In the genomic region with DNA sequence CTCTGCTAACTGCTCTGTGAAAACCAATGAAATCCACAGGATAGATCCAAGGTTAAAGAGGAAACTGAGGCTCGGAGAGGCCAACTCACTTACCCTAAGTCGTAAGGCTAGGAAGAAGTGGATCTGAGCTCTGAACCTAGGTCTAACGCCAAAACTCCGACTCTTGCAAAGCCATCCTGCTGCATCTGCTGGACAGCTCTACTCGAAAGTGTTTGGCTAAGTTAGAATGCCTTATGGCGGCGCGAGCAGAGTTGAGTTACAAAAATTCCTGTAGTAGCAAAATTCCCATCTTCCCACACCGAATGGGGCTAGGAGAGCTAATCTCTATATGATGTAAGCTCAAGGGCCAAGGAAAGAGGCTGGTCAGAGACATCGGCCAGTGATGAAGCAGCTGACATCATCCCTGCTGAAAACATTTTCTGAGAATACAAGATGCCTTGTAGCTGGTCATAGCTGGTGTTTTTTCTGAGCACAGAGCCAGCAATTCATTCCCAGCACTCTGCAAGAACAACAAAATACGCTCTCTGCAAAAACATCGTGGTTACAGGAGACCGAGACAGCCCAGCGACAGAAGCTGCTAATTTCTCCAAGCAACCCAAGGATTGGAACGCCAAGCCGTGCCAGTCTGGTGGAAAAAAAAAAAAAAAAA, we compare ENCODE assay signal across 11 cellular contexts. TPM values are rescaled to one million over a fixed set of nuclear protein-coding genes. Genes with fewer than 3 reads are reported as not detected.
DNase-seq lines count a peak whose midpoint lies in the region; ATAC-seq, FAIRE-seq and TF ChIP-seq lines count a peak whose summit lies in the region.
"Had no signal": no experiment of that assay in that cellular context is flagged by ENCODE, and none has a peak within 500 bp of the region (broad histone marks: within the 10 kb centered on the region; RNA-seq: fewer than 3 reads in every experiment).

No MANE protein-coding gene starts in this region.

- no peak overlapping the region for H2BK15ac ChIP-seq in neuronal stem cell (ENCODE audit: low read length)

- TF ChIP-seq CTCF in A549 (IDR thresholded peaks at IDR 0.05) (no peak), upper lobe of right lung (IDR thresholded peaks at IDR 0.05) (no peak)

- WGBS in A549 (ENCODE audit: missing lambda C conversion rate): 88% methylated on average over 16 of the region's 16 CpGs
- no CpG with 5 or more reads among the region's 16 CpGs for WGBS in neuronal stem cell (ENCODE audit: extremely low coverage in 2 of 2, insufficient read length in 2 of 2, insufficient replicate concordance in 1 of 2), 2 donors

- no peak overlapping the region for H2BK120ac ChIP-seq in neuronal stem cell (ENCODE audit: low read depth, low read length)

- H3K9me3 ChIP-seq in A549 (no peaks in the 10 kb centered on the region), HUES6 (ENCODE audit: control insufficient read depth, insufficient read depth, low read depth, low read length) (no peaks in the 10 kb centered on the region), muscle layer of duodenum (ENCODE audit: control insufficient read depth in 1 of 2, low read length in 2 of 2) (no peaks in the 10 kb centered on the region), upper lobe of right lung (no peaks in the 10 kb centered on the region), neuronal stem cell (replicated peaks in 1 of 2; ENCODE audit: control insufficient read depth in 2 of 2, insufficient read depth in 1 of 2, low read depth in 1 of 2, low read length in 2 of 2) (no peaks in the 10 kb centered on the region)
- H3K9me3 ChIP-seq: ovary had no signal

- H3K27ac ChIP-seq in A549 (no peak overlapping the region), HUES6 (ENCODE audit: low read depth, low read length) (no peak overlapping the region), muscle layer of duodenum (ENCODE audit: low read length) (no peak overlapping the region), upper lobe of right lung (no peak overlapping the region), neuronal stem cell (replicated peaks; ENCODE audit: low read length) (no peak overlapping the region)
- H3K27ac ChIP-seq: ovary had no signal

- no peak overlapping the region for H3K18ac ChIP-seq in neuronal stem cell (ENCODE audit: low read length)

- intact Hi-C loops in upper lobe of right lung (cut with DNase I): no loop called here

- no peak overlapping the region for H4K8ac ChIP-seq in neuronal stem cell (ENCODE audit: low read depth, low read length)

- H3K23ac ChIP-seq in neuronal stem cell (ENCODE audit: low read depth, low read length, poor library complexity): no peak overlapping the region

- H3K14ac ChIP-seq in neuronal stem cell (ENCODE audit: low read length): no peak overlapping the region

- no peak overlapping the region for H4K91ac ChIP-seq in neuronal stem cell (ENCODE audit: low read depth, low read length, poor library complexity)

- DNase-seq in A549 (ENCODE audit: low read depth in 1 of 2, low spot score in 1 of 2) (no peak), astrocyte of the hippocampus (ENCODE audit: low read depth, low spot score) (peak; percentile 62), upper lobe of right lung (no peak), middle frontal gyrus (ENCODE audit: extremely low spot score, low spot score) (no peak), neuronal stem cell (ENCODE audit: low spot score) (no peak)
- DNase-seq in effector CD8-positive, alpha-beta T cell (lab: John Stamatoyannopoulos, UW): no peak
- DNase-seq: NCI-H446, ovary had no signal

- peaks cover 9% of the 10 kb centered on the region for H3K79me1 ChIP-seq in neuronal stem cell (ENCODE audit: low read depth, low read length)

- CTCF ChIA-PET in A549 (lab: Yijun Ruan, JAX): interaction anchor here (0.6 to 6.3 kb wide), 13 partner anchors 9 to 518 kb away, joined by 3 to 44 read pairs (median 5); no protein-coding TSS in a partner anchor

- H3K27me3 ChIP-seq in HUES6 (ENCODE audit: control insufficient read depth, insufficient read depth, low read length) (no peaks in the 10 kb centered on the region), muscle layer of duodenum (ENCODE audit: low read depth, low read length) (no peaks in the 10 kb centered on the region), upper lobe of right lung (no peaks in the 10 kb centered on the region), neuronal stem cell (ENCODE audit: control insufficient read depth in 3 of 3, insufficient read depth in 3 of 3, low read depth in 1 of 3, low read length in 3 of 3) (no peaks in the 10 kb centered on the region)
- H3K27me3 ChIP-seq: ovary had no signal

- H3K4me2 ChIP-seq in A549 (peak overlapping the region; percentile 96), neuronal stem cell (ENCODE audit: insufficient read depth, low read length, poor library complexity, severe bottlenecking) (no peak overlapping the region)

- H2AK5ac ChIP-seq in neuronal stem cell (ENCODE audit: low read depth, low read length): no peak overlapping the region

- H3K4me1 ChIP-seq in A549 (peaks cover 23% of the 10 kb centered on the region), HUES6 (ENCODE audit: control insufficient read depth, insufficient read depth, low read length) (peaks cover 6% of the 10 kb centered on the region), muscle layer of duodenum (ENCODE audit: control insufficient read depth in 1 of 2, insufficient read depth in 2 of 2, low read length in 2 of 2) (peaks cover 10 to 38% of the 10 kb centered on the region in 2 donors), upper lobe of right lung (peaks cover 22% of the 10 kb centered on the region), neuronal stem cell (ENCODE audit: control insufficient read depth in 2 of 2, insufficient read depth in 1 of 2, low read depth in 1 of 2, low read length in 2 of 2) (peaks cover 6 to 19% of the 10 kb centered on the region in 2 donors)

- no peak overlapping the region for H3K9ac ChIP-seq in HUES6 (ENCODE audit: low read length)
- no peak overlapping the region for H3K9ac ChIP-seq in neuronal stem cell (ENCODE audit: low read depth, low read length, poor library complexity)

- no peak overlapping the region for H3K4ac ChIP-seq in neuronal stem cell (ENCODE audit: low read length)

- no peak for ATAC-seq in A549
- ATAC-seq in upper lobe of right lung: no peak

- no peak for TF ChIP-seq RAD21 in A549 (conservative IDR thresholded peaks at IDR 0.05 in 1 of 2, IDR thresholded peaks at IDR 0.05 in 1 of 2)

- H3K4me3 ChIP-seq in A549 (no peak overlapping the region), HUES6 (ENCODE audit: low read depth, low read length) (peak overlapping the region; percentile 88; the same call in 1 of the 2 replicates), muscle layer of duodenum (ENCODE audit: low read depth in 1 of 2, low read length in 2 of 2) (peak overlapping the region; percentile 94 to 98), upper lobe of right lung (no peak overlapping the region), neuronal stem cell (ENCODE audit: low read length in 2 of 2) (peak overlapping the region in 1 of 2 donors; percentile 86)

- no peak overlapping the region for H2AFZ ChIP-seq in neuronal stem cell (ENCODE audit: low read length)

- no peak overlapping the region for H2BK5ac ChIP-seq in neuronal stem cell (ENCODE audit: low read length)

- no peak for FAIRE-seq in A549 (lab: Jason Lieb, UNC)
- FAIRE-seq: D721Med had no signal

- H2BK12ac ChIP-seq in neuronal stem cell (ENCODE audit: low read length): no peak overlapping the region

- TF ChIP-seq EP300 in A549 (IDR thresholded peaks at IDR 0.05): no peak

- H3K36me3 ChIP-seq in HUES6 (ENCODE audit: control insufficient read depth, insufficient read depth, low read length) (peaks cover 6% of the 10 kb centered on the region), muscle layer of duodenum (ENCODE audit: control insufficient read depth in 1 of 2, insufficient read depth in 2 of 2, low read length in 2 of 2) (peaks cover 2 to 15% of the 10 kb centered on the region in 2 donors), upper lobe of right lung (peaks cover under 1% of the 10 kb centered on the region), neuronal stem cell (replicated peaks in 1 of 2; ENCODE audit: control insufficient read depth in 2 of 2, insufficient read depth in 2 of 2, low read length in 2 of 2) (peaks cover 2 to 4% of the 10 kb centered on the region in 2 donors)
- H3K36me3 ChIP-seq: ovary had no signal

- POLR2A ChIA-PET in A549 (lab: Yijun Ruan, JAX): no interaction called here

- no peak for TF ChIP-seq POLR2A in A549 (IDR thresholded peaks at IDR 0.05; ENCODE audit: low read length)

RNA-seq across cellular contexts. Expression of a gene that starts 1.8 kb away (rescaled TPM):
- polyA plus RNA-seq in A549 (2011; rRNA removed) (4.9 and 5.1 TPM in 2 replicates), A549 (2017; fragmentation: RNase III; extraction: RNeasy Plus Mini Kit Qiagen cat#74134 plus additional on column Dnase treatment) (4.7 to 5.1 TPM (median 4.7 TPM) in 3 replicates)
- polyA plus RNA-seq in A549 (2012; cell fraction: cytosol; rRNA removed): 6.2 and 8.5 TPM in 2 replicates
- polyA plus RNA-seq in A549 (2012; cell fraction: nucleus; rRNA removed): 11.2 and 14.5 TPM in 2 replicates
- 6.7 and 8.6 TPM in 2 replicates for polyA minus RNA-seq in A549 (2011; rRNA and poly(A)+ RNA removed)
- total RNA-seq in upper lobe of right lung: 8.7 TPM
- 9.3 TPM for polyA plus RNA-seq in neuronal stem cell (2013, experiment 1 of 2)
- polyA plus RNA-seq in neuronal stem cell (2013, experiment 2 of 2): 9.3 TPM

RNA-seq across cellular contexts. Expression of a gene that starts 22.7 kb away (rescaled TPM):
- polyA plus RNA-seq in A549 (2011; rRNA removed): 44.8 and 67.8 TPM in 2 replicates
- polyA plus RNA-seq in A549 (2012; cell fraction: cytosol; rRNA removed): 68.9 and 80.2 TPM in 2 replicates
- polyA plus RNA-seq in A549 (2012; cell fraction: nucleus; rRNA removed): 101 and 123 TPM in 2 replicates
- polyA plus RNA-seq in A549 (2017; fragmentation: RNase III; extraction: RNeasy Plus Mini Kit Qiagen cat#74134 plus additional on column Dnase treatment): 43.1 to 47.0 TPM (median 44.0 TPM) in 3 replicates
- 42.6 and 51.8 TPM in 2 replicates for polyA minus RNA-seq in A549 (2011; rRNA and poly(A)+ RNA removed)
- 74.7 TPM for total RNA-seq in upper lobe of right lung
- 37.2 TPM for polyA plus RNA-seq in neuronal stem cell (2013, experiment 1 of 2)
- 37.0 TPM for polyA plus RNA-seq in neuronal stem cell (2013, experiment 2 of 2)

Comparison
In these comparisons a context has a peak if more than half of its experiments do, and no peak if none do; other contexts are left out.
1. H3K4me3 ChIP-seq: peak in HUES6 (single experiment) and muscle layer of duodenum (2 of 2); none in A549 (single experiment) and upper lobe of right lung (single experiment).